In the genomic region with DNA sequence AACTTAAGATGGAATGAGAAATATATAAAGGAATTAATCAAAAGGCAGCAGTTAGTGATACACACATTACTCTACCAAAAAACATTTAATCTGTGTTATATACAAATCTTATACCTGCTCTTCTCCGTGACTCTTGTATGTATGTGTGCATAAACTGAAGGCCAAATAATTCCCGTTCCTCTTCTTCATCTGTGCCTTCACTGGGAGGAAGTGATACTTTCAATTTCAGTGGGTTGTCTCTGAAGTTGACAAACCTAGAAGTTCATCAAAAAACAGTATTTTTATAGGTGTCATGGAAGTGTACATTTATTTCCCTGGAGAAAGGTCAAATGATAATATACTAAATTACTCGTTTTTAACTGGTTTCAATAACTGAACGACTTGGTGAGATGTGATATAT, we compare ENCODE assay signal across 13 cellular contexts. TPM values are rescaled to one million over a fixed set of nuclear protein-coding genes. Genes with fewer than 3 reads are reported as not detected.
DNase-seq lines count a peak whose midpoint lies in the region; ATAC-seq and TF ChIP-seq lines count a peak whose summit lies in the region.
"Had no signal": no experiment of that assay in that cellular context is flagged by ENCODE, and none has a peak within 500 bp of the region (broad histone marks: within the 10 kb centered on the region; RNA-seq: fewer than 3 reads in every experiment).

No MANE protein-coding gene starts in this region.

- no peaks in the 10 kb centered on the region for H3K27me3 Mint-ChIP-seq in HFFc6 (ENCODE audit: insufficient read depth)

- H3K4me3 Mint-ChIP-seq in HFFc6 = no peak overlapping the region

- no peak overlapping the region for H3K27ac Mint-ChIP-seq in HFFc6

- no peak overlapping the region for H3K4me3 ChIP-seq in GM12865 (ENCODE audit: low read depth, low read length)
- H3K4me3 ChIP-seq: skin epidermis had no signal

- H3K9me3 Mint-ChIP-seq in HFFc6 = no peaks in the 10 kb centered on the region

- no peak for TF ChIP-seq CTCF in GM12865 (IDR thresholded peaks at IDR 0.05; ENCODE audit: insufficient read depth, low read depth, low read length, missing control alignments)
- no peak for TF ChIP-seq CTCF in HFFc6 (IDR thresholded peaks at IDR 0.05)

- peak; percentile 70 for ATAC-seq in GM19351 (IDR thresholded peaks at IDR 0.05; ENCODE audit: unreplicated experiment)
- ATAC-seq in HG02885 (IDR thresholded peaks at IDR 0.05; ENCODE audit: poor library complexity, unreplicated experiment) = peak; percentile 86
- ATAC-seq: activated CD4-positive, CD25-positive, alpha-beta regulatory T cell treated with anti-CD3 and anti-CD28 coated beads, Interleukin-2, amount 50 U/mL, for 24 hours; Panc1 had no signal

- H3K4me1 Mint-ChIP-seq in HFFc6 (ENCODE audit: low read depth) = no peaks in the 10 kb centered on the region

- DNase-seq in GM12865 (ENCODE audit: low read depth) = peak; percentile 42
- DNase-seq in RPMI8226 = peak; percentile 13
- no peak for DNase-seq in DMS153 treated with DMSO at 0.1 percent for 48 hours (lab: John Stamatoyannopoulos, UW; ENCODE audit: unreplicated experiment)
- no peak for DNase-seq in HFFc6
- no peak for DNase-seq in cortex of kidney (lab: John Stamatoyannopoulos, UW)
- DNase-seq in ureter (ENCODE audit: low spot score) = no peak
- DNase-seq: C1 segment of cervical spinal cord, NCI-H1092 had no signal

- H3K36me3 Mint-ChIP-seq in HFFc6 (ENCODE audit: low read depth) = peaks cover 10% of the 10 kb centered on the region; the same call in 1 of the 2 replicates

RNA-seq across cellular contexts. Expression of a gene that starts 19.3 kb away (rescaled TPM):
- 10 to 100 TPM in 5 of 6 experiments, 1 to 10 TPM in 1; 9.9 to 13.0 (median 12.0) TPM for total RNA-seq in HFFc6 (2021; fragmentation: NEBNext Ultra II Directional; extraction: Animal tissue kit (Norgen Biotek cat#: 25700))
- 29.9 TPM for total RNA-seq in ureter

RNA-seq across cellular contexts. Expression of a gene that starts 19.5 kb away (rescaled TPM):
- 1 to 10 TPM; 2.8 to 4.8 (median 4.2) TPM for total RNA-seq in HFFc6 (2021; fragmentation: NEBNext Ultra II Directional; extraction: Animal tissue kit (Norgen Biotek cat#: 25700))
- 2.4 TPM for total RNA-seq in ureter

RNA-seq across cellular contexts. Expression of a gene that starts 25.8 kb away (rescaled TPM):
- total RNA-seq in HFFc6 (2021; fragmentation: NEBNext Ultra II Directional; extraction: Animal tissue kit (Norgen Biotek cat#: 25700)) = under 1 TPM in 4 of 6 experiments, not detected in 2; 0.14 to 0.23 (median 0.15) TPM
- 1.8 TPM for total RNA-seq in ureter

Comparison
In these comparisons a context has a peak if more than half of its experiments do, and no peak if none do; other contexts are left out.
1. DNase-seq: peak in GM12865 (single experiment) and RPMI8226 (single experiment); none in DMS153 treated with DMSO at 0.1 percent for 48 hours (single experiment), HFFc6 (single experiment), cortex of kidney (single experiment) and ureter (single experiment).